Comparison of ENCODE assay signal across 14 cellular contexts in the genomic region with DNA sequence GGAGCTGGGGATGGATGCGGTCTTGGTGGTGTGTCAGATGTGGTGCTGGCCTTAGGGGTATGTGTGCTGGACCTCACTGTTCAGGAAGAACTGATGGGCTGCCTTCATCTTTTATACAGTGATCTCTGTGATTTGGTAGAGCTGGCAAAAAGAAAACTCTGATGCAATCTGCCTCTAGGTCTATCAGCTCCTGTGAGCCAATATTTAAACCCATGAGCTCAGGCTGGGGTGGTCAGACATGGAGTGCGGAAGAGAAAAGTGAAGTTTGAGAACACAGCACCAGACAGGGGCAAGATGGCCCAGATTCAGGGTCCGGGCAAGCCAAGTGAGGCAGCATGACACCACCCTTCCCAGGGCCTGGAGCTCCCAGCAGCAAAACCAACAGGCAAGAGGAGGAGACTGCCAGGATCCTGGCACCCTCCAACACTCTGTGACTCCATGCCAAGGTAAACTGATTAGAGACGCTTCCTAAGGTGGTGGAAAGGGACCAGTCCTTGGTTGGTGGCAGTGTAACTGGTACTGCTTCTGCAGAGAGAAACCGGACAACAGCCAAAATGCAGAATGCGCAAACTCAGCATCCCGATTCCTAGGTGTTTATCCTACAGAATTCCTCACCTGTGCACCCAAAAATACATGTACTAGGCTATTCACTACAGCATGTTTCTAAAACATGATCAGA.
DNase-seq lines count a peak whose midpoint lies in the region; ATAC-seq and TF ChIP-seq lines count a peak whose summit lies in the region.
"Had no signal": no experiment of that assay in that cellular context is flagged by ENCODE, and none has a peak within 500 bp of the region (broad histone marks: within the 10 kb centered on the region; RNA-seq: fewer than 3 reads in every experiment).

No MANE protein-coding gene starts in this region.

- H3K9me3 ChIP-seq in BLaER1 treated with 17β-estradiol and CSF1 and Interleukin-3, amounts not matched to agents 10 nM and 100 nM (replicated peaks in 1 of 11) = no peaks in the 10 kb centered on the region

- DNase-seq in NCI-H446 treated with DMSO at 0.1 percent for 48 hours (lab: John Stamatoyannopoulos, UW) (peak; percentile 37), dorsolateral prefrontal cortex (no peak), putamen (ENCODE audit: low spot score) (no peak), coronary artery (ENCODE audit: low spot score) (no peak), NCI-H1930 (lab: John Stamatoyannopoulos, UW) (no peak)
- DNase-seq: activated CD8-positive, alpha-beta memory T cell treated with anti-CD3 and anti-CD28 coated beads, Interleukin-2, amount 50 U/mL, for 48 hours; Kasumi-1 had no signal

- peaks cover 0 to 55% (median 0%) of the 10 kb centered on the region in 11 experiments; a peak in 9 of 22 replicates for H3K36me3 ChIP-seq in BLaER1 treated with 17β-estradiol and CSF1 and Interleukin-3, amounts not matched to agents 10 nM and 100 nM

- peaks cover 13 to 99% (median 81%) of the 10 kb centered on the region in 11 experiments; a peak in 20 of 22 replicates for H4K20me1 ChIP-seq in BLaER1 treated with 17β-estradiol and CSF1 and Interleukin-3, amounts not matched to agents 10 nM and 100 nM

- H3K4me1 ChIP-seq in BLaER1 treated with 17β-estradiol and CSF1 and Interleukin-3, amounts not matched to agents 10 nM and 100 nM = peaks cover 48 to 75% (median 66%) of the 10 kb centered on the region in 10 experiments

- peaks cover 58% of the 10 kb centered on the region for H3K4me1 Mint-ChIP-seq in nephron

- peak overlapping the region in 2 of 3 experiments; percentile 12 to 29 for H3K27ac Mint-ChIP-seq in nephron
- H3K27ac Mint-ChIP-seq: activated naive CD4-positive, alpha-beta T cell treated with anti-CD3 and anti-CD28 coated beads, Interleukin-2, amount 50 U/mL, for 24 hours; T-helper 1 cell treated with Interleukin-12 subunit alpha and Interleukin-12 subunit beta and Interleukin-4 antibody, amounts not matched to agents 30 μg/mL and 1 μg/mL, for 36 hours had no signal

- no peaks in the 10 kb centered on the region for H3K27me3 ChIP-seq in BLaER1 treated with 17β-estradiol and CSF1 and Interleukin-3, amounts not matched to agents 10 nM and 100 nM
- H3K27me3 ChIP-seq in dorsolateral prefrontal cortex = no peaks in the 10 kb centered on the region

- ATAC-seq in GM19395 (IDR thresholded peaks at IDR 0.05; ENCODE audit: unreplicated experiment) = no peak
- ATAC-seq: activated CD4-positive, CD25-positive, alpha-beta regulatory T cell treated with anti-CD3 and anti-CD28 coated beads, Interleukin-2, amount 50 U/mL, for 24 hours; esophagus mucosa had no signal

- H3K4me3 Mint-ChIP-seq in nephron = no peak overlapping the region
- H3K4me3 Mint-ChIP-seq: activated naive CD4-positive, alpha-beta T cell treated with anti-CD3 and anti-CD28 coated beads, Interleukin-2, amount 50 U/mL, for 24 hours; T-helper 1 cell treated with Interleukin-12 subunit alpha and Interleukin-12 subunit beta and Interleukin-4 antibody, amounts not matched to agents 30 μg/mL and 1 μg/mL, for 36 hours had no signal

- H3K9me3 Mint-ChIP-seq in nephron = no peaks in the 10 kb centered on the region
- H3K9me3 Mint-ChIP-seq: activated naive CD4-positive, alpha-beta T cell treated with anti-CD3 and anti-CD28 coated beads, Interleukin-2, amount 50 U/mL, for 24 hours; T-helper 1 cell treated with Interleukin-12 subunit alpha and Interleukin-12 subunit beta and Interleukin-4 antibody, amounts not matched to agents 30 μg/mL and 1 μg/mL, for 36 hours had no signal

- TF ChIP-seq CTCF in dorsolateral prefrontal cortex (IDR thresholded peaks at IDR 0.05 in 54 of 56, conservative IDR thresholded peaks at IDR 0.05 in 2 of 56; ENCODE audit: low read depth in 1 of 56, partially characterized antibody in 56 of 56) (no peak), nephron (IDR thresholded peaks at IDR 0.05; ENCODE audit: unreplicated experiment in 3 of 3) (no peak), coronary artery (IDR thresholded peaks at IDR 0.05) (no peak)

- peaks cover 4% of the 10 kb centered on the region for H3K27me3 Mint-ChIP-seq in nephron (ENCODE audit: low read depth)
- H3K27me3 Mint-ChIP-seq: activated naive CD4-positive, alpha-beta T cell treated with anti-CD3 and anti-CD28 coated beads, Interleukin-2, amount 50 U/mL, for 24 hours had no signal

- H3K9ac ChIP-seq in BLaER1 treated with 17β-estradiol and CSF1 and Interleukin-3, amounts not matched to agents 10 nM and 100 nM = no peak overlapping the region; a peak in 1 of 22 replicates

- H3K4me2 ChIP-seq in BLaER1 treated with 17β-estradiol and CSF1 and Interleukin-3, amounts not matched to agents 10 nM and 100 nM = peak overlapping the region in 9 of 11 experiments; percentile 77 to 97 (median 92); a peak in 18 of 22 replicates

- intact Hi-C loops in dorsolateral prefrontal cortex (cut with DNase I) = loop anchor here in 1 of 2 donors (5.0 kb wide), 1 partner anchor 48 kb away; no protein-coding TSS in a partner anchor

- no peak overlapping the region; a peak in 1 of 22 replicates for H3K27ac ChIP-seq in BLaER1 treated with 17β-estradiol and CSF1 and Interleukin-3, amounts not matched to agents 10 nM and 100 nM
- peak overlapping the region in 54 of 59 donors; percentile 19 to 98 (median 90) for H3K27ac ChIP-seq in dorsolateral prefrontal cortex
- peak overlapping the region in 1 of 2 donors; percentile 87 for H3K27ac ChIP-seq in coronary artery

- H3K36me3 Mint-ChIP-seq in nephron (ENCODE audit: low read depth) = no peaks in the 10 kb centered on the region

- H3K4me3 ChIP-seq in BLaER1 treated with 17β-estradiol and CSF1 and Interleukin-3, amounts not matched to agents 10 nM and 100 nM = no peak overlapping the region
- H3K4me3 ChIP-seq in dorsolateral prefrontal cortex = no peak overlapping the region
- H3K4me3 ChIP-seq in coronary artery = no peak overlapping the region

Comparison
In these comparisons a context has a peak if more than half of its experiments do, and no peak if none do; other contexts are left out.
1. H3K27ac ChIP-seq: peak in dorsolateral prefrontal cortex (54 of 59); none in BLaER1 treated with 17β-estradiol and CSF1 and Interleukin-3, amounts not matched to agents 10 nM and 100 nM (0 of 11).